In the genomic region with DNA sequence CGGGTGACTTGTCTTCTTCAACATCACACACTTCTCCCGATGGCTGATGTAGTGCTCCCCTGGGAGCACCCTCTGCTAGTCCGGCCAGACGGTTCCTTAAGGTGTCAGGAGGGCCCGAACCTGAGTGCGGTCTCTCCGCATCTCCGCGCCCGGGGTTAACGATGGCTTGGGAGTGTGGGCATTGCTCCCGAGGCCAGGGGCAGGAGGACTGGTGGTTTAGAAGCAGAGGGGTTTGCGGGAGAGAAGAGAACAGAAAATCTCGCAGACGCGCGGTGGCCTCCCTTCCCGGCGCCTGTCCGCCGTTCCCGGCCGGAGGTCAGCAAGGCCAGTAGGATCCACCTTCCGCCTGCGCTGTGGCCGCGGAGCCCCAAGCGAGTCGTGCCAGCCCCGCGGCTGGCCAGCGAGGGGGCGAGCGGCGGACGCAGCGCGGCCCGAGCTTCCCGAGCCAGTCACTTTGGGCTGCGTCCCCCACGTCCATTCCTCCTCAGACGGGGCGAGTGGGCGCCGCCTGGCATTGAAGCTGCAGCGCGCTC, we compare ENCODE assay signal across 8 cellular contexts. TPM values are rescaled to one million over a fixed set of nuclear protein-coding genes. Genes with fewer than 3 reads are reported as not detected.
DNase-seq lines count a peak whose midpoint lies in the region; ATAC-seq and TF ChIP-seq lines count a peak whose summit lies in the region.

No MANE protein-coding gene starts in this region.

- no peak for TF ChIP-seq POLR2A in transverse colon (IDR thresholded peaks at IDR 0.05)

- WGBS in transverse colon (ENCODE audit: low coverage in 1 of 2), 2 donors: 6% methylated on average over 36 of the region's 48 CpGs; no CpG with 5 or more reads in 1 of the 2 donors

- DNase-seq in AG08396 (ENCODE audit: low spot score) (peak; percentile 14), HL-60 (ENCODE audit: low read depth in 1 of 2, low spot score in 1 of 2) (no peak), cerebellum (ENCODE audit: low spot score) (peak; percentile 36), lower lobe of right lung (no peak), transverse colon (no peak), NCI-H2171 treated with DMSO at 0.1 percent for 48 hours (lab: John Stamatoyannopoulos, UW) (no peak), NCI-H2081 (lab: John Stamatoyannopoulos, UW) (no peak)
- DNase-seq in stimulated activated naive CD4-positive, alpha-beta T cell (lab: John Stamatoyannopoulos, UW): no peak

- H3K36me3 ChIP-seq in lower lobe of right lung: no peaks in the 10 kb centered on the region
- H3K36me3 ChIP-seq in transverse colon: no peaks in the 10 kb centered on the region

- H3K4me1 ChIP-seq in lower lobe of right lung: peaks cover 16% of the 10 kb centered on the region
- peaks cover 0 to 16% (median 7%) of the 10 kb centered on the region in 4 donors for H3K4me1 ChIP-seq in transverse colon

- no peak for TF ChIP-seq CTCF in HL-60 (IDR thresholded peaks at IDR 0.05; ENCODE audit: insufficient read depth, low read length)
- no peak for TF ChIP-seq CTCF in lower lobe of right lung (IDR thresholded peaks at IDR 0.05)
- no peak for TF ChIP-seq CTCF in transverse colon (IDR thresholded peaks at IDR 0.05)

- ATAC-seq in lower lobe of right lung: peak; percentile 39 to 43

- in situ Hi-C loops in transverse colon (cut with MboI; ENCODE audit: low pct_ligation_motif_present in 1 of 4, low pct_unique_long_range_greater_than_20kb in 1 of 4, low sequenced_read_pairs in 3 of 4): no loop called here

- TF ChIP-seq EP300 in transverse colon (IDR thresholded peaks at IDR 0.05; ENCODE audit: low read depth): no peak

- H3K27me3 ChIP-seq in HL-60 (ENCODE audit: insufficient read depth, poor library complexity, severe bottlenecking): no peaks in the 10 kb centered on the region
- peaks cover 65% of the 10 kb centered on the region for H3K27me3 ChIP-seq in lower lobe of right lung (ENCODE audit: low read depth)
- peaks cover 84% of the 10 kb centered on the region for H3K27me3 ChIP-seq in transverse colon

- H3K9me3 ChIP-seq in lower lobe of right lung (no peaks in the 10 kb centered on the region), transverse colon (no peaks in the 10 kb centered on the region)

- intact Hi-C loops in lower lobe of right lung (cut with DNase I): no loop called here
- intact Hi-C loops in transverse colon (cut with DNase I; ENCODE audit: low total_unique reads): no loop called here

- H3K4me3 ChIP-seq in HL-60 (replicated peaks; ENCODE audit: insufficient read depth, low read length) (peak overlapping the region; percentile 46), lower lobe of right lung (peak overlapping the region; percentile 58), transverse colon (peak overlapping the region; percentile 16 to 41 (median 30))

- H3K27ac ChIP-seq in HL-60 (replicated peaks) (no peak overlapping the region), lower lobe of right lung (peak overlapping the region; percentile 78), transverse colon (peak overlapping the region in 3 of 4 donors; percentile 51 to 60 (median 54))

RNA-seq across cellular contexts. Expression of gene CDO1, which starts 0.7 kb away (rescaled TPM):
- 63.2 TPM for total RNA-seq in cerebellum
- total RNA-seq in lower lobe of right lung: 12.8 TPM
- total RNA-seq in transverse colon: 10 to 100 TPM in 1 of 4 donors, 1 to 10 TPM in 1, under 1 TPM in 1, not detected in 1; 0.40 to 10.4 (median 4.4) TPM

RNA-seq across cellular contexts. Expression of gene ATG12, which starts 25.6 kb away (rescaled TPM):
- 72.0 TPM for total RNA-seq in cerebellum
- 35.7 TPM for total RNA-seq in lower lobe of right lung
- 10 to 100 TPM; 18.7 to 51.3 (median 31.4) TPM for total RNA-seq in transverse colon

RNA-seq across cellular contexts. Expression of gene AP3S1, which starts 26.0 kb away (rescaled TPM):
- total RNA-seq in cerebellum (92.5 TPM), lower lobe of right lung (69.4 TPM), transverse colon (100 to 1,000 TPM in 1 of 4 donors, 10 to 100 TPM in 3; 54.2 to 258 (median 65.7) TPM)

Comparison
In these comparisons a context has a peak if more than half of its experiments do, and no peak if none do; other contexts are left out.
1. DNase-seq: peak in AG08396 (single experiment) and cerebellum (single experiment); none in HL-60 (0 of 2), lower lobe of right lung (single experiment), transverse colon (single experiment), stimulated activated naive CD4-positive, alpha-beta T cell (0 of 6), NCI-H2171 treated with DMSO at 0.1 percent for 48 hours (single experiment) and NCI-H2081 (0 of 2).
2. Peak in every context shown above with its lines, with median percentiles within 50 percentile points of each other: H3K4me3 ChIP-seq.